6 cellular contexts compared by ENCODE assay signal in the genomic region with DNA sequence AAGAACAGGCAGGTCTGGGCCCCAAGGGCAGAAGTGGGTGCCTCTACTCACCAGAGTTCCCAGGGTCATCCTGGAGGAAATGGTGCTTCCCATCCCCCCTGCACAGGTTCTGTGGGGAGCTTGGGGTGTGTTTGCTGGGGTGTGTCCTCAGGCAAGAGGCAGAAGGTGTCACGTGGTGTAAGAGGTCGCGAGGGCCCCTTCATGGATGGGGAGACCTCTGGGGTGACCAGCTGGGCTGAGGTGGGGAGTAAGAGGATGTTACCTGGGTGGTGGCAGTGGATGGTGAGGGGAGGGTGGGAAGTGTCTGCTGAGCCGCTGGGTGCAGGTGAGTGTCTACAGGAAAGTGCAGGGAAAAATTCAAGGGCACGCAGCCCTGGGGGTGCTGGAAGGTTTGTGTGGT. TPM values are rescaled to one million over a fixed set of nuclear protein-coding genes. Genes with fewer than 3 reads are reported as not detected.
DNase-seq lines count a peak whose midpoint lies in the region; ATAC-seq and TF ChIP-seq lines count a peak whose summit lies in the region.
"Not testable (repeated sequence)": the region's sequence is repeated elsewhere in the genome, so short reads cannot be mapped to it uniquely, and the experiment has no call there.

No MANE protein-coding gene starts in this region.

- intact Hi-C loops in activated T-helper 1 cell treated with anti-CD3 and anti-CD28 coated beads, Interleukin-12 subunit alpha, Interleukin-12 subunit beta, Interleukin-2, Interleukin-4 antibody, amounts not matched to agents 30 ng/mL and 10 ng/mL and 1 ng/mL, durations not matched to agents 14 hours and 24 hours and 36 hours (cut with micrococcal nuclease) = loop anchor here (5.0 kb wide), 1 partner anchor 355 kb away; a partner anchor contains a TSS

- H2AFZ ChIP-seq in mesenchymal stem cell (ENCODE audit: low read depth, low read length) = not testable (repeated sequence)

- H3K27ac ChIP-seq in CD4-positive, CD25-positive, alpha-beta regulatory T cell (ENCODE audit: insufficient read depth, low read length, poor library complexity, severe bottlenecking); endodermal cell (ENCODE audit: low read depth, low read length); mesenchymal stem cell (ENCODE audit: low read length, poor library complexity, severe bottlenecking): not testable (repeated sequence)
- peak overlapping the region; percentile 74 for H3K27ac ChIP-seq in RWPE1

- not testable (repeated sequence) for H4K8ac ChIP-seq in mesenchymal stem cell (ENCODE audit: low read length)

- not testable (repeated sequence) for H2BK5ac ChIP-seq in mesenchymal stem cell (ENCODE audit: low read depth, low read length, poor library complexity, severe bottlenecking)

- TF ChIP-seq CTCF in RWPE1 (conservative IDR thresholded peaks at IDR 0.05; ENCODE audit: low read depth); endodermal cell (conservative IDR thresholded peaks at IDR 0.05): not testable (repeated sequence)

- not testable (repeated sequence) for H3K9me3 Mint-ChIP-seq in CD4-positive, CD25-positive, alpha-beta regulatory T cell; activated T-helper 1 cell treated with anti-CD3 and anti-CD28 coated beads, Interleukin-12 subunit alpha, Interleukin-12 subunit beta, Interleukin-2, Interleukin-4 antibody, amounts not matched to agents 30 ng/mL and 10 ng/mL and 1 ng/mL, durations not matched to agents 14 hours and 24 hours and 36 hours; endodermal cell; stimulated activated memory B cell treated with anti-CD40 and anti-IgM and Interleukin-4, amounts not matched to agents 10 μg/mL and 1 μg/mL and 100 μg/mL, for 72 hours

- H3K4me1 ChIP-seq in CD4-positive, CD25-positive, alpha-beta regulatory T cell (ENCODE audit: control insufficient read depth, insufficient read depth, low read length, poor library complexity, severe bottlenecking) = peaks cover 24% of the 10 kb centered on the region
- not testable (repeated sequence) for H3K4me1 ChIP-seq in endodermal cell (ENCODE audit: control insufficient read depth, insufficient read depth, low read length)
- peaks cover 23% of the 10 kb centered on the region for H3K4me1 ChIP-seq in mesenchymal stem cell (ENCODE audit: control insufficient read depth, insufficient read depth, low read depth, low read length)

- not testable (repeated sequence) for H3K36me3 ChIP-seq in CD4-positive, CD25-positive, alpha-beta regulatory T cell (ENCODE audit: control insufficient read depth, insufficient read depth, low read length); endodermal cell (ENCODE audit: control insufficient read depth, insufficient read depth, low read length); mesenchymal stem cell (ENCODE audit: control insufficient read depth in 1 of 2, insufficient read depth in 2 of 2, low read depth in 1 of 2, low read length in 2 of 2)

- peak overlapping the region; percentile 90 for H3K4me2 ChIP-seq in mesenchymal stem cell (ENCODE audit: low read length, poor library complexity, severe bottlenecking)

- H3K9ac ChIP-seq in endodermal cell (ENCODE audit: extremely low read depth, low read length, poor library complexity, severe bottlenecking); mesenchymal stem cell (ENCODE audit: low read length): not testable (repeated sequence)

- not testable (repeated sequence) for H2BK15ac ChIP-seq in mesenchymal stem cell (ENCODE audit: low read depth, poor library complexity, severe bottlenecking)

- POLR2A ChIA-PET in RWPE1 (lab: Yijun Ruan, JAX; ENCODE audit: low non-redundant PET) = not testable (repeated sequence)

- peak overlapping the region in 1 of 2 experiments; percentile 65 for H3K23ac ChIP-seq in mesenchymal stem cell (ENCODE audit: low read length in 2 of 2)

- CTCF ChIA-PET in RWPE1 (lab: Yijun Ruan, JAX) = interaction anchor here (0.7 kb wide), 1 partner anchor 100 kb away, joined by 4 read pairs; no protein-coding TSS in a partner anchor

- H2BK12ac ChIP-seq in mesenchymal stem cell (ENCODE audit: low read length in 2 of 2) = not testable (repeated sequence)

- not testable (repeated sequence) for H3K18ac ChIP-seq in mesenchymal stem cell (ENCODE audit: low read depth in 1 of 2, low read length in 2 of 2)

- H3K27me3 Mint-ChIP-seq in CD4-positive, CD25-positive, alpha-beta regulatory T cell = peaks cover 58% of the 10 kb centered on the region
- H3K27me3 Mint-ChIP-seq in activated T-helper 1 cell treated with anti-CD3 and anti-CD28 coated beads, Interleukin-12 subunit alpha, Interleukin-12 subunit beta, Interleukin-2, Interleukin-4 antibody, amounts not matched to agents 30 ng/mL and 10 ng/mL and 1 ng/mL, durations not matched to agents 14 hours and 24 hours and 36 hours (ENCODE audit: insufficient read depth) = peaks cover 62% of the 10 kb centered on the region
- H3K27me3 Mint-ChIP-seq in endodermal cell (ENCODE audit: insufficient read depth) = peaks cover 90% of the 10 kb centered on the region
- H3K27me3 Mint-ChIP-seq in stimulated activated memory B cell treated with anti-CD40 and anti-IgM and Interleukin-4, amounts not matched to agents 10 μg/mL and 1 μg/mL and 100 μg/mL, for 72 hours = peaks cover 70% of the 10 kb centered on the region

- H2AK5ac ChIP-seq in mesenchymal stem cell (ENCODE audit: low read length, severe bottlenecking) = not testable (repeated sequence)

- H3K14ac ChIP-seq in mesenchymal stem cell (ENCODE audit: low read length in 2 of 2) = not testable (repeated sequence)

- ATAC-seq in CD4-positive, CD25-positive, alpha-beta regulatory T cell (ENCODE audit: low read depth in 2 of 2); stimulated activated memory B cell treated with anti-CD40 and anti-IgM and Interleukin-4, amounts not matched to agents 10 μg/mL and 1 μg/mL and 100 μg/mL, for 72 hours: not testable (repeated sequence)

- not testable (repeated sequence) for H3K9me3 ChIP-seq in CD4-positive, CD25-positive, alpha-beta regulatory T cell (ENCODE audit: control insufficient read depth in 2 of 2, low read length in 2 of 2); endodermal cell (ENCODE audit: control insufficient read depth, low read length); mesenchymal stem cell (ENCODE audit: control insufficient read depth, low read length)

- H3K4me3 ChIP-seq in CD4-positive, CD25-positive, alpha-beta regulatory T cell (ENCODE audit: low read depth, low read length); endodermal cell (ENCODE audit: low read length): not testable (repeated sequence)
- H3K4me3 ChIP-seq in mesenchymal stem cell (ENCODE audit: insufficient read depth in 1 of 2, low read depth in 1 of 2, low read length in 2 of 2) = peak overlapping the region in 1 of 2 experiments; percentile 91

- H3K4me3 Mint-ChIP-seq in CD4-positive, CD25-positive, alpha-beta regulatory T cell = peak overlapping the region in 3 of 4 donors; percentile 1 to 69 (median 48)
- peak overlapping the region; percentile 77 for H3K4me3 Mint-ChIP-seq in activated T-helper 1 cell treated with anti-CD3 and anti-CD28 coated beads, Interleukin-12 subunit alpha, Interleukin-12 subunit beta, Interleukin-2, Interleukin-4 antibody, amounts not matched to agents 30 ng/mL and 10 ng/mL and 1 ng/mL, durations not matched to agents 14 hours and 24 hours and 36 hours
- peak overlapping the region; percentile 60 for H3K4me3 Mint-ChIP-seq in endodermal cell
- H3K4me3 Mint-ChIP-seq in stimulated activated memory B cell treated with anti-CD40 and anti-IgM and Interleukin-4, amounts not matched to agents 10 μg/mL and 1 μg/mL and 100 μg/mL, for 72 hours = peak overlapping the region; percentile 40

- WGBS in endodermal cell (ENCODE audit: insufficient coverage in 1 of 2, insufficient read length in 1 of 2), 2 experiments = 24 to 42% methylated on average over 4 to 5 of the region's 5 CpGs
- WGBS in mesenchymal stem cell = 22% methylated on average over 4 of the region's 5 CpGs

- peaks cover 0 to 35% (median 10%) of the 10 kb centered on the region in 4 donors for H3K4me1 Mint-ChIP-seq in CD4-positive, CD25-positive, alpha-beta regulatory T cell
- H3K4me1 Mint-ChIP-seq in activated T-helper 1 cell treated with anti-CD3 and anti-CD28 coated beads, Interleukin-12 subunit alpha, Interleukin-12 subunit beta, Interleukin-2, Interleukin-4 antibody, amounts not matched to agents 30 ng/mL and 10 ng/mL and 1 ng/mL, durations not matched to agents 14 hours and 24 hours and 36 hours (ENCODE audit: low read depth) = peaks cover 15% of the 10 kb centered on the region
- not testable (repeated sequence) for H3K4me1 Mint-ChIP-seq in endodermal cell
- peaks cover 55% of the 10 kb centered on the region for H3K4me1 Mint-ChIP-seq in stimulated activated memory B cell treated with anti-CD40 and anti-IgM and Interleukin-4, amounts not matched to agents 10 μg/mL and 1 μg/mL and 100 μg/mL, for 72 hours

- H3K36me3 Mint-ChIP-seq in CD4-positive, CD25-positive, alpha-beta regulatory T cell; activated T-helper 1 cell treated with anti-CD3 and anti-CD28 coated beads, Interleukin-12 subunit alpha, Interleukin-12 subunit beta, Interleukin-2, Interleukin-4 antibody, amounts not matched to agents 30 ng/mL and 10 ng/mL and 1 ng/mL, durations not matched to agents 14 hours and 24 hours and 36 hours (ENCODE audit: low read depth); endodermal cell (ENCODE audit: low read depth); stimulated activated memory B cell treated with anti-CD40 and anti-IgM and Interleukin-4, amounts not matched to agents 10 μg/mL and 1 μg/mL and 100 μg/mL, for 72 hours: not testable (repeated sequence)

- peak overlapping the region in 1 of 3 donors; percentile 14 for H3K27ac Mint-ChIP-seq in CD4-positive, CD25-positive, alpha-beta regulatory T cell
- H3K27ac Mint-ChIP-seq in activated T-helper 1 cell treated with anti-CD3 and anti-CD28 coated beads, Interleukin-12 subunit alpha, Interleukin-12 subunit beta, Interleukin-2, Interleukin-4 antibody, amounts not matched to agents 30 ng/mL and 10 ng/mL and 1 ng/mL, durations not matched to agents 14 hours and 24 hours and 36 hours; endodermal cell; stimulated activated memory B cell treated with anti-CD40 and anti-IgM and Interleukin-4, amounts not matched to agents 10 μg/mL and 1 μg/mL and 100 μg/mL, for 72 hours: not testable (repeated sequence)

- H3K4ac ChIP-seq in mesenchymal stem cell (ENCODE audit: low read depth in 1 of 2, low read length in 2 of 2) = not testable (repeated sequence)

- DNase-seq in CD4-positive, CD25-positive, alpha-beta regulatory T cell; RWPE1 (ENCODE audit: low spot score); activated T-helper 1 cell treated with anti-CD3 and anti-CD28 coated beads, Interleukin-12 subunit alpha, Interleukin-12 subunit beta, Interleukin-2, Interleukin-4 antibody, amounts not matched to agents 30 ng/mL and 10 ng/mL and 1 ng/mL, durations not matched to agents 14 hours and 24 hours and 36 hours (ENCODE audit: low spot score); endodermal cell; mesenchymal stem cell: not testable (repeated sequence)

- not testable (repeated sequence) for H2BK120ac ChIP-seq in mesenchymal stem cell (ENCODE audit: low read depth, low read length)

- not testable (repeated sequence) for H4K91ac ChIP-seq in mesenchymal stem cell (ENCODE audit: low read length)

- H3K27me3 ChIP-seq in CD4-positive, CD25-positive, alpha-beta regulatory T cell (ENCODE audit: control insufficient read depth, insufficient read depth, low read length) = peaks cover 30% of the 10 kb centered on the region
- H3K27me3 ChIP-seq in endodermal cell (ENCODE audit: control insufficient read depth, insufficient read depth, low read length, poor library complexity, severe bottlenecking) (peaks cover 95% of the 10 kb centered on the region), mesenchymal stem cell (ENCODE audit: control insufficient read depth in 1 of 2, insufficient read depth in 1 of 2, low read length in 2 of 2) (peaks cover 0 to 43% of the 10 kb centered on the region in 2 experiments)

- not testable (repeated sequence) for H3K79me1 ChIP-seq in mesenchymal stem cell (replicated peaks; ENCODE audit: low read length, poor library complexity, severe bottlenecking)

RNA-seq across cellular contexts. Expression of a gene that starts 0.8 kb away (rescaled TPM):
- total RNA-seq in CD4-positive, CD25-positive, alpha-beta regulatory T cell = 0.76 TPM
- not detected for polyA plus RNA-seq in CD4-positive, CD25-positive, alpha-beta regulatory T cell
- 0.18 TPM in 1 of 2 replicates, not detected in the other for total RNA-seq in activated T-helper 1 cell treated with anti-CD3 and anti-CD28 coated beads, Interleukin-12 subunit alpha, Interleukin-12 subunit beta, Interleukin-2, Interleukin-4 antibody, amounts not matched to agents 30 ng/mL and 10 ng/mL and 1 ng/mL, durations not matched to agents 14 hours and 24 hours and 36 hours
- total RNA-seq in endodermal cell = not detected
- polyA plus RNA-seq in endodermal cell (2013, experiment 1 of 2) = not detected
- not detected for polyA plus RNA-seq in endodermal cell (2013, experiment 2 of 2)
- polyA plus RNA-seq in mesenchymal stem cell (2013, experiment 1 of 2) = 1.4 TPM
- polyA plus RNA-seq in mesenchymal stem cell (2013, experiment 2 of 2) = 1.4 TPM

RNA-seq across cellular contexts. Expression of a gene that starts 19.7 kb away (rescaled TPM):
- total RNA-seq in CD4-positive, CD25-positive, alpha-beta regulatory T cell = 9.7 TPM
- under 1 TPM in 1 of 4 donors, not detected in 3; 0.13 TPM for polyA plus RNA-seq in CD4-positive, CD25-positive, alpha-beta regulatory T cell
- total RNA-seq in activated T-helper 1 cell treated with anti-CD3 and anti-CD28 coated beads, Interleukin-12 subunit alpha, Interleukin-12 subunit beta, Interleukin-2, Interleukin-4 antibody, amounts not matched to agents 30 ng/mL and 10 ng/mL and 1 ng/mL, durations not matched to agents 14 hours and 24 hours and 36 hours = 0.32 and 0.65 TPM in 2 replicates
- under 1 TPM in 1 of 2 donors, not detected in 1; 0.20 TPM for total RNA-seq in endodermal cell
- 0.78 TPM for polyA plus RNA-seq in endodermal cell (2013, experiment 1 of 2)
- 0.58 TPM for polyA plus RNA-seq in endodermal cell (2013, experiment 2 of 2)
- 6.4 TPM for polyA plus RNA-seq in mesenchymal stem cell (2013, experiment 1 of 2)
- polyA plus RNA-seq in mesenchymal stem cell (2013, experiment 2 of 2) = 7.4 TPM

RNA-seq across cellular contexts. Expression of a gene that starts 24.2 kb away (rescaled TPM):
- total RNA-seq in CD4-positive, CD25-positive, alpha-beta regulatory T cell = not detected
- polyA plus RNA-seq in CD4-positive, CD25-positive, alpha-beta regulatory T cell = not detected
- not detected in 2 replicates for total RNA-seq in activated T-helper 1 cell treated with anti-CD3 and anti-CD28 coated beads, Interleukin-12 subunit alpha, Interleukin-12 subunit beta, Interleukin-2, Interleukin-4 antibody, amounts not matched to agents 30 ng/mL and 10 ng/mL and 1 ng/mL, durations not matched to agents 14 hours and 24 hours and 36 hours
- total RNA-seq in endodermal cell = not detected
- not detected for polyA plus RNA-seq in endodermal cell (2013, experiment 1 of 2)
- not detected for polyA plus RNA-seq in endodermal cell (2013, experiment 2 of 2)
- polyA plus RNA-seq in mesenchymal stem cell (2013, experiment 1 of 2) = 0.21 TPM
- polyA plus RNA-seq in mesenchymal stem cell (2013, experiment 2 of 2) = 0.25 TPM

RNA-seq across cellular contexts. Expression of a gene that starts 41.7 kb away (rescaled TPM):
- 0.64 TPM for total RNA-seq in CD4-positive, CD25-positive, alpha-beta regulatory T cell
- polyA plus RNA-seq in CD4-positive, CD25-positive, alpha-beta regulatory T cell = not detected
- total RNA-seq in activated T-helper 1 cell treated with anti-CD3 and anti-CD28 coated beads, Interleukin-12 subunit alpha, Interleukin-12 subunit beta, Interleukin-2, Interleukin-4 antibody, amounts not matched to agents 30 ng/mL and 10 ng/mL and 1 ng/mL, durations not matched to agents 14 hours and 24 hours and 36 hours = 0.91 and 0.99 TPM in 2 replicates
- under 1 TPM; 0.31 to 0.55 TPM for total RNA-seq in endodermal cell
- polyA plus RNA-seq in endodermal cell (2013, experiment 1 of 2) = 4.0 TPM
- polyA plus RNA-seq in endodermal cell (2013, experiment 2 of 2) = 2.5 TPM
- polyA plus RNA-seq in mesenchymal stem cell (2013, experiment 1 of 2) = 6.5 TPM
- 6.7 TPM for polyA plus RNA-seq in mesenchymal stem cell (2013, experiment 2 of 2)

RNA-seq across cellular contexts. Expression of a gene that starts 57.9 kb away (rescaled TPM):
- 0.49 TPM for total RNA-seq in CD4-positive, CD25-positive, alpha-beta regulatory T cell
- polyA plus RNA-seq in CD4-positive, CD25-positive, alpha-beta regulatory T cell = 1 to 10 TPM in 2 of 4 donors, under 1 TPM in 2; 0.42 to 1.3 (median 0.93) TPM
- total RNA-seq in activated T-helper 1 cell treated with anti-CD3 and anti-CD28 coated beads, Interleukin-12 subunit alpha, Interleukin-12 subunit beta, Interleukin-2, Interleukin-4 antibody, amounts not matched to agents 30 ng/mL and 10 ng/mL and 1 ng/mL, durations not matched to agents 14 hours and 24 hours and 36 hours = 3.5 and 5.1 TPM in 2 replicates
- total RNA-seq in endodermal cell = 1 to 10 TPM; 3.6 to 6.0 TPM
- 14.1 TPM for polyA plus RNA-seq in endodermal cell (2013, experiment 1 of 2)
- 13.2 TPM for polyA plus RNA-seq in endodermal cell (2013, experiment 2 of 2)
- polyA plus RNA-seq in mesenchymal stem cell (2013, experiment 1 of 2) = 47.8 TPM
- 47.1 TPM for polyA plus RNA-seq in mesenchymal stem cell (2013, experiment 2 of 2)
